Comparison of ENCODE assay signal across 26 cellular contexts in genomic region chr1:43902058-43902831, GRCh38. TPM values are rescaled to one million over a fixed set of nuclear protein-coding genes. Genes with fewer than 3 reads are reported as not detected.
DNase-seq lines count a peak whose midpoint lies in the region; ATAC-seq and TF ChIP-seq lines count a peak whose summit lies in the region.
"Had no signal": no experiment of that assay in that cellular context is flagged by ENCODE, and none has a peak within 500 bp of the region (broad histone marks: within the 10 kb centered on the region; RNA-seq: fewer than 3 reads in every experiment).

No MANE protein-coding gene starts in this region.

- no peaks in the 10 kb centered on the region for H3K4me1 ChIP-seq in CD8-positive, alpha-beta memory T cell (ENCODE audit: insufficient read depth, low read length)
- H3K4me1 ChIP-seq in RWPE2 (ENCODE audit: insufficient read depth, poor library complexity, severe bottlenecking) (no peaks in the 10 kb centered on the region), trophoblast cell (ENCODE audit: control insufficient read depth in 1 of 2, insufficient read depth in 2 of 2, low read length in 2 of 2) (no peaks in the 10 kb centered on the region)
- H3K4me1 ChIP-seq: adrenal gland, right atrium auricular region, upper lobe of right lung had no signal

- no peak overlapping the region for H4K8ac ChIP-seq in trophoblast cell (ENCODE audit: low read depth, low read length)

- H3K4me3 Mint-ChIP-seq in CD8-positive, alpha-beta memory T cell, result peak overlapping the region in 4 of 7 donors; percentile 12 to 63 (median 46)
- H3K4me3 Mint-ChIP-seq: dendritic cell treated with granulocyte-macrophage colony-stimulating factor and Interleukin-4, amounts not matched to agents 40 ng/mL and 50 ng/mL, for 4 days; T-helper 1 cell treated with Interleukin-12 subunit alpha and Interleukin-12 subunit beta and Interleukin-4 antibody, amounts not matched to agents 30 μg/mL and 1 μg/mL, for 36 hours had no signal

- H3K18ac ChIP-seq in trophoblast cell (ENCODE audit: low read length), result no peak overlapping the region

- H3K27ac Mint-ChIP-seq in CD8-positive, alpha-beta memory T cell, result peak overlapping the region in 1 of 8 donors; percentile 54
- H3K27ac Mint-ChIP-seq: dendritic cell treated with granulocyte-macrophage colony-stimulating factor and Interleukin-4, amounts not matched to agents 40 ng/mL and 50 ng/mL, for 4 days; T-helper 1 cell treated with Interleukin-12 subunit alpha and Interleukin-12 subunit beta and Interleukin-4 antibody, amounts not matched to agents 30 μg/mL and 1 μg/mL, for 36 hours had no signal

- no peak overlapping the region for H4K91ac ChIP-seq in trophoblast cell (ENCODE audit: low read depth, low read length)

- no peaks in the 10 kb centered on the region for H3K9me3 Mint-ChIP-seq in CD8-positive, alpha-beta memory T cell
- H3K9me3 Mint-ChIP-seq: T-helper 1 cell treated with Interleukin-12 subunit alpha and Interleukin-12 subunit beta and Interleukin-4 antibody, amounts not matched to agents 30 μg/mL and 1 μg/mL, for 36 hours had no signal

- no peak overlapping the region for H2BK12ac ChIP-seq in trophoblast cell (ENCODE audit: low read length)

- H3K9me3 ChIP-seq in CD8-positive, alpha-beta memory T cell (ENCODE audit: low read length), result no peaks in the 10 kb centered on the region
- no peaks in the 10 kb centered on the region for H3K9me3 ChIP-seq in RWPE2 (ENCODE audit: severe bottlenecking)
- no peaks in the 10 kb centered on the region for H3K9me3 ChIP-seq in trophoblast cell (ENCODE audit: insufficient read depth, low read depth, low read length)
- H3K9me3 ChIP-seq: adrenal gland, heart left ventricle, right atrium auricular region, upper lobe of right lung had no signal

- H3K4me3 ChIP-seq in CD8-positive, alpha-beta memory T cell (ENCODE audit: low read length), result no peak overlapping the region
- H3K4me3 ChIP-seq in RWPE2 (ENCODE audit: severe bottlenecking) (no peak overlapping the region), trophoblast cell (ENCODE audit: low read depth, low read length) (no peak overlapping the region)
- H3K4me3 ChIP-seq: adrenal gland, heart left ventricle, right atrium auricular region, upper lobe of right lung had no signal

- no peaks in the 10 kb centered on the region for H3K79me1 ChIP-seq in trophoblast cell (ENCODE audit: low read length)

- peak; percentile 13 for DNase-seq in DMS79 treated with DMSO at 0.1 percent for 48 hours (lab: John Stamatoyannopoulos, UW)
- no peak for DNase-seq in DMS79 (lab: John Stamatoyannopoulos, UW)
- no peak for DNase-seq in CD8-positive, alpha-beta memory T cell
- peak; percentile 30 for DNase-seq in RWPE2 (ENCODE audit: low spot score)
- DNase-seq in myocyte (ENCODE audit: low read depth), result peak; percentile 33
- no peak for DNase-seq in GM10248 (ENCODE audit: extremely low spot score)
- no peak for DNase-seq in trophoblast cell
- DNase-seq: activated CD4-positive, alpha-beta T cell treated with anti-CD3 and anti-CD28 coated beads for 48 hours; activated naive CD4-positive, alpha-beta T cell; AML-193; GF-D8; heart left ventricle; MM.1S; NCI-H1417 treated with DMSO at 0.1 percent for 48 hours; NCI-H2227 treated with DMSO at 0.1 percent for 48 hours; nucleus accumbens; PC-3; stimulated activated CD4-positive, alpha-beta T cell treated with anti-CD3 and anti-CD28 coated beads, Interleukin-4, amount 100 ng/mL, for 24 hours; upper lobe of right lung had no signal

- H3K36me3 ChIP-seq in CD8-positive, alpha-beta memory T cell (ENCODE audit: insufficient read depth, low read length), result peaks cover 11% of the 10 kb centered on the region
- peaks cover 8% of the 10 kb centered on the region; the same call in 1 of the 2 replicates for H3K36me3 ChIP-seq in RWPE2 (ENCODE audit: low read depth)
- peaks cover 0 to 5% of the 10 kb centered on the region in 2 experiments for H3K36me3 ChIP-seq in trophoblast cell (ENCODE audit: control insufficient read depth in 1 of 2, insufficient read depth in 2 of 2, low read length in 2 of 2)
- H3K36me3 ChIP-seq: adrenal gland had no signal

- H4K12ac ChIP-seq in trophoblast cell (ENCODE audit: low read depth, low read length), result no peak overlapping the region

- no peak overlapping the region for H2BK120ac ChIP-seq in trophoblast cell (ENCODE audit: insufficient read depth, low read length, poor library complexity)

- no peak overlapping the region for H3K23ac ChIP-seq in trophoblast cell (ENCODE audit: low read length)

- H3K79me2 ChIP-seq in trophoblast cell (ENCODE audit: control insufficient read depth, insufficient read depth, low read length, poor library complexity), result no peaks in the 10 kb centered on the region

- peaks cover 0 to 5% (median 2%) of the 10 kb centered on the region in 3 donors for H3K4me1 Mint-ChIP-seq in CD8-positive, alpha-beta memory T cell

- no peak for TF ChIP-seq CTCF in RWPE2 (IDR thresholded peaks at IDR 0.05; ENCODE audit: poor library complexity, severe bottlenecking)
- no peak for TF ChIP-seq CTCF in GM10248 (IDR thresholded peaks at IDR 0.05; ENCODE audit: control extremely low read depth, extremely low read depth, low read depth, missing control alignments)

- no CpG with 5 or more reads among the region's 4 CpGs for WGBS in trophoblast cell (ENCODE audit: extremely low coverage, insufficient coverage, insufficient read length)

- POLR2A ChIA-PET in CD8-positive, alpha-beta memory T cell (lab: Charles Lee), result no interaction called here
- POLR2A ChIA-PET in GM10248 (lab: Yijun Ruan, JAX), result interaction anchor here (0.7 kb wide), 1 partner anchor 252 kb away, joined by 3 read pairs; no protein-coding TSS in a partner anchor

- no peak overlapping the region for H3K14ac ChIP-seq in trophoblast cell (ENCODE audit: low read length)

- H3K36me3 Mint-ChIP-seq in CD8-positive, alpha-beta memory T cell, result peaks cover 0 to 40% (median 9%) of the 10 kb centered on the region in 3 donors

- no peak overlapping the region for H3K27ac ChIP-seq in CD8-positive, alpha-beta memory T cell (ENCODE audit: low read depth, low read length)
- no peak overlapping the region for H3K27ac ChIP-seq in RWPE2 (ENCODE audit: poor library complexity, severe bottlenecking)
- no peak overlapping the region for H3K27ac ChIP-seq in trophoblast cell (ENCODE audit: low read depth, low read length)
- H3K27ac ChIP-seq: adrenal gland, heart left ventricle, right atrium auricular region, upper lobe of right lung had no signal

- no peak overlapping the region for H2AK5ac ChIP-seq in trophoblast cell (ENCODE audit: low read length)

- no peaks in the 10 kb centered on the region for H3K27me3 ChIP-seq in CD8-positive, alpha-beta memory T cell (ENCODE audit: insufficient read depth, low read length, poor library complexity, severe bottlenecking)
- H3K27me3 ChIP-seq in RWPE2 (ENCODE audit: insufficient read depth, poor library complexity, severe bottlenecking) (no peaks in the 10 kb centered on the region), trophoblast cell (ENCODE audit: insufficient read depth, low read length) (no peaks in the 10 kb centered on the region)
- H3K27me3 ChIP-seq: adrenal gland, heart left ventricle, right atrium auricular region, upper lobe of right lung had no signal

- no peak overlapping the region for H2AFZ ChIP-seq in trophoblast cell (ENCODE audit: insufficient read depth, low read length, poor library complexity)

- H3K9ac ChIP-seq in trophoblast cell (ENCODE audit: low read length), result no peak overlapping the region

- no peaks in the 10 kb centered on the region for H3K27me3 Mint-ChIP-seq in CD8-positive, alpha-beta memory T cell
- H3K27me3 Mint-ChIP-seq: dendritic cell treated with granulocyte-macrophage colony-stimulating factor and Interleukin-4, amounts not matched to agents 40 ng/mL and 50 ng/mL, for 4 days had no signal

- ATAC-seq in RWPE2 (ENCODE audit: low read depth) (no peak), GM18868 (IDR thresholded peaks at IDR 0.05; ENCODE audit: unreplicated experiment) (no peak)
- ATAC-seq: HCT116, PC-3, upper lobe of right lung had no signal

- CTCF ChIA-PET in CD8-positive, alpha-beta memory T cell (lab: Charles Lee), result no interaction called here
- CTCF ChIA-PET in GM10248 (lab: Yijun Ruan, JAX), result interaction anchor here (0.6 to 7.0 kb wide), 8 partner anchors 10 to 633 kb away, joined by 3 to 35 read pairs (median 4); partner anchors contain the start of gene ARTN

- H3K4ac ChIP-seq in trophoblast cell (ENCODE audit: low read depth, low read length), result no peak overlapping the region

- no peak overlapping the region for H3K4me2 ChIP-seq in trophoblast cell (ENCODE audit: low read length)

- no peak overlapping the region for H2BK5ac ChIP-seq in trophoblast cell (ENCODE audit: low read depth, low read length, poor library complexity)

RNA-seq across cellular contexts. Expression of gene ARTN, which starts 31.4 kb away (rescaled TPM):
- total RNA-seq in CD8-positive, alpha-beta memory T cell, result under 1 TPM; 0.22 to 0.49 TPM
- polyA plus RNA-seq in CD8-positive, alpha-beta memory T cell, result not detected
- total RNA-seq in myocyte, result 0.80 and 6.9 TPM in 2 replicates
- polyA plus RNA-seq in myocyte (2012), result 0.52 TPM
- 0.36 and 0.37 TPM in 2 replicates for polyA plus RNA-seq in trophoblast cell (2013)
- total RNA-seq: A172 had no signal

RNA-seq across cellular contexts. Expression of gene IPO13, which starts 44.5 kb away (rescaled TPM):
- 10 to 100 TPM; 28.9 to 32.1 TPM for total RNA-seq in CD8-positive, alpha-beta memory T cell
- 16.0 TPM for polyA plus RNA-seq in CD8-positive, alpha-beta memory T cell
- total RNA-seq in myocyte, result 53.6 and 55.5 TPM in 2 replicates
- 44.4 TPM for polyA plus RNA-seq in myocyte (2012)
- polyA plus RNA-seq in trophoblast cell (2013), result 11.1 and 11.7 TPM in 2 replicates

Comparison
In these comparisons a context has a peak if more than half of its experiments do, and no peak if none do; other contexts are left out.
1. DNase-seq: peak in DMS79 treated with DMSO at 0.1 percent for 48 hours (single experiment), RWPE2 (single experiment) and myocyte (single experiment); none in DMS79 (single experiment), CD8-positive, alpha-beta memory T cell (0 of 5), GM10248 (single experiment) and trophoblast cell (0 of 2).